ENCODE assay signal across 8 cellular contexts in the genomic region with DNA sequence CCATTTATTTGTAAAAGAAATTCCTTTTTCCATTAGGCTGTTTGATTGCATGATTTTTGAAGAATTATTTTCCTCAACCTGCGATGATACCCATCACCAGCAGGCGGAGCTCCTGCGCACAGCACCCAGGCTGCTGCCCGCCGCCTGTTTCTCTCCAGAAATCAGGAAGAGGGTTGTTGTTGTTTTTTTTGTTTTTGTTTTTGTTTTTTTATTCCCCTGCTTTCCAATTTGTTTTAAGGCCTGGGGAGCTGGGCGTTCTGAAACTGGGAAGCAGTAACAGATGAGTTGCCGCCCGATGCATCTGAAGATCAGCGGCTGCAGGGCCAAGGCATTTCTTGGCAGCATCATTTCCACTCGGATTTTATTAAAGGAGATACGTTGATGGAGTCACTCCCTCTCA.
DNase-seq lines count a peak whose midpoint lies in the region; ATAC-seq and TF ChIP-seq lines count a peak whose summit lies in the region.

No MANE protein-coding gene starts in this region.

- peaks cover 9% of the 10 kb centered on the region for H3K4me1 ChIP-seq in CD8-positive, alpha-beta memory T cell (ENCODE audit: insufficient read depth, low read length)
- H3K4me1 ChIP-seq in GM23338 (ENCODE audit: insufficient read depth) = peaks cover 5% of the 10 kb centered on the region; the same call in 1 of the 2 replicates
- H3K4me1 ChIP-seq in heart left ventricle = peaks cover 0 to 29% (median 0%) of the 10 kb centered on the region in 12 donors

- no peak overlapping the region for H3K4me3 ChIP-seq in CD8-positive, alpha-beta memory T cell (ENCODE audit: low read length)
- H3K4me3 ChIP-seq in GM23338 (no peak overlapping the region), heart left ventricle (peak overlapping the region in 7 of 12 donors; percentile 6 to 49 (median 29)), skeletal muscle cell (ENCODE audit: low read depth, low read length) (peak overlapping the region; percentile 23)

- TF ChIP-seq POLR2A in heart left ventricle (IDR thresholded peaks at IDR 0.05) = no peak

- POLR2A ChIA-PET in CD8-positive, alpha-beta memory T cell (lab: Charles Lee) = interaction anchor here (1.5 kb wide), 1 partner anchor 54 kb away, joined by 8 read pairs; no protein-coding TSS in a partner anchor

- no peak overlapping the region for H3K27ac ChIP-seq in CD8-positive, alpha-beta memory T cell (ENCODE audit: low read depth, low read length)
- H3K27ac ChIP-seq in GM23338 (ENCODE audit: low read depth) = no peak overlapping the region
- peak overlapping the region in 2 of 12 donors; percentile 27 to 35 for H3K27ac ChIP-seq in heart left ventricle

- 16 to 23% (median 18%) methylated on average over 11 of the region's 11 CpGs for WGBS in heart left ventricle, 4 donors

- no peaks in the 10 kb centered on the region for H3K36me3 ChIP-seq in CD8-positive, alpha-beta memory T cell (ENCODE audit: insufficient read depth, low read length)
- H3K36me3 ChIP-seq in GM23338 (ENCODE audit: insufficient read depth) (no peaks in the 10 kb centered on the region), heart left ventricle (no peaks in the 10 kb centered on the region)

- no peak overlapping the region for H3K4me2 ChIP-seq in GM23338

- H3K9me3 Mint-ChIP-seq in CD8-positive, alpha-beta memory T cell = no peaks in the 10 kb centered on the region
- H3K9me3 Mint-ChIP-seq in GM23338 = no peaks in the 10 kb centered on the region
- no peaks in the 10 kb centered on the region for H3K9me3 Mint-ChIP-seq in activated naive CD4-positive, alpha-beta T cell treated with anti-CD3 and anti-CD28 coated beads, Interleukin-2, amount 10 ng/mL, durations not matched to agents 7 days and 5 days

- H3K4me3 Mint-ChIP-seq in CD8-positive, alpha-beta memory T cell = no peak overlapping the region
- H3K4me3 Mint-ChIP-seq in GM23338 = no peak overlapping the region
- H3K4me3 Mint-ChIP-seq in activated naive CD4-positive, alpha-beta T cell treated with anti-CD3 and anti-CD28 coated beads, Interleukin-2, amount 10 ng/mL, durations not matched to agents 7 days and 5 days = no peak overlapping the region

- no peaks in the 10 kb centered on the region for H3K9me3 ChIP-seq in CD8-positive, alpha-beta memory T cell (ENCODE audit: low read length)
- no peaks in the 10 kb centered on the region for H3K9me3 ChIP-seq in heart left ventricle

- ATAC-seq in GM23338 (peak; percentile 22; the same call in 2 of the 3 replicates), heart left ventricle (no peak), GM21786 (IDR thresholded peaks at IDR 0.05; ENCODE audit: unreplicated experiment) (no peak), GM19395 (IDR thresholded peaks at IDR 0.05; ENCODE audit: unreplicated experiment) (no peak)

- peak overlapping the region in 2 of 8 donors; percentile 26 to 30 for H3K27ac Mint-ChIP-seq in CD8-positive, alpha-beta memory T cell
- H3K27ac Mint-ChIP-seq in GM23338 = no peak overlapping the region
- no peak overlapping the region for H3K27ac Mint-ChIP-seq in activated naive CD4-positive, alpha-beta T cell treated with anti-CD3 and anti-CD28 coated beads, Interleukin-2, amount 10 ng/mL, durations not matched to agents 7 days and 5 days

- DNase-seq in CD8-positive, alpha-beta memory T cell = peak in 4 of 5 donors; percentile 30 to 44 (median 42)
- peak; percentile 61 for DNase-seq in GM23338 (ENCODE audit: low spot score)
- peak; percentile 31 for DNase-seq in RPMI7951 (ENCODE audit: low read depth)
- peak; percentile 66 for DNase-seq in activated naive CD4-positive, alpha-beta T cell treated with anti-CD3 and anti-CD28 coated beads, Interleukin-2, amount 10 ng/mL, durations not matched to agents 7 days and 5 days
- peak in 3 of 5 donors; percentile 50 to 64 (median 52) for DNase-seq in heart left ventricle
- DNase-seq in skeletal muscle cell (ENCODE audit: low read depth) = no peak

- H3K27me3 Mint-ChIP-seq in CD8-positive, alpha-beta memory T cell = peaks cover 0 to 2% of the 10 kb centered on the region in 2 donors
- peaks cover 9% of the 10 kb centered on the region for H3K27me3 Mint-ChIP-seq in GM23338 (ENCODE audit: insufficient read depth, low read depth, poor library complexity)
- H3K27me3 Mint-ChIP-seq in activated naive CD4-positive, alpha-beta T cell treated with anti-CD3 and anti-CD28 coated beads, Interleukin-2, amount 10 ng/mL, durations not matched to agents 7 days and 5 days = peaks cover 19% of the 10 kb centered on the region

- CTCF ChIA-PET in CD8-positive, alpha-beta memory T cell (lab: Charles Lee) = interaction anchor here (0.9 to 5.3 kb wide), 31 partner anchors 9 to 474 kb away, joined by 3 to 42 read pairs (median 4); no protein-coding TSS in a partner anchor
- CTCF ChIA-PET in activated naive CD4-positive, alpha-beta T cell treated with anti-CD3 and anti-CD28 coated beads, Interleukin-2, amount 10 ng/mL, durations not matched to agents 7 days and 5 days (lab: Charles Lee) = interaction anchor here (0.7 to 4.4 kb wide), 28 partner anchors 8 to 409 kb away, joined by 3 to 48 read pairs (median 4); a partner anchor contains a TSS

- no peaks in the 10 kb centered on the region for H3K27me3 ChIP-seq in CD8-positive, alpha-beta memory T cell (ENCODE audit: insufficient read depth, low read length, poor library complexity, severe bottlenecking)
- H3K27me3 ChIP-seq in GM23338 (ENCODE audit: insufficient read depth) (no peaks in the 10 kb centered on the region), heart left ventricle (no peaks in the 10 kb centered on the region)

- H3K36me3 Mint-ChIP-seq in CD8-positive, alpha-beta memory T cell = peaks cover 0 to 6% (median 0%) of the 10 kb centered on the region in 3 donors
- H3K36me3 Mint-ChIP-seq in GM23338 (ENCODE audit: low read depth) = no peaks in the 10 kb centered on the region
- peaks cover 7% of the 10 kb centered on the region for H3K36me3 Mint-ChIP-seq in activated naive CD4-positive, alpha-beta T cell treated with anti-CD3 and anti-CD28 coated beads, Interleukin-2, amount 10 ng/mL, durations not matched to agents 7 days and 5 days

- TF ChIP-seq CTCF in GM23338 (conservative IDR thresholded peaks at IDR 0.05; ENCODE audit: low read depth in 2 of 2) (peak; percentile 87 to 99), heart left ventricle (IDR thresholded peaks at IDR 0.05) (peak; percentile 87 to 99 (median 96))

- peaks cover 28 to 45% (median 34%) of the 10 kb centered on the region in 3 donors for H3K4me1 Mint-ChIP-seq in CD8-positive, alpha-beta memory T cell
- peaks cover 8% of the 10 kb centered on the region; the same call in 2 of the 3 replicates for H3K4me1 Mint-ChIP-seq in GM23338
- peaks cover 42% of the 10 kb centered on the region for H3K4me1 Mint-ChIP-seq in activated naive CD4-positive, alpha-beta T cell treated with anti-CD3 and anti-CD28 coated beads, Interleukin-2, amount 10 ng/mL, durations not matched to agents 7 days and 5 days

- no peaks in the 10 kb centered on the region for H3K79me2 ChIP-seq in GM23338 (replicated peaks; ENCODE audit: insufficient read depth)

- H4K20me1 ChIP-seq in GM23338 (replicated peaks; ENCODE audit: insufficient read depth) = no peaks in the 10 kb centered on the region

- no peak overlapping the region for H2AFZ ChIP-seq in GM23338

- no peaks in the 10 kb centered on the region for H3K9me2 ChIP-seq in GM23338 (ENCODE audit: insufficient read depth)

- no peaks in the 10 kb centered on the region for H3F3A ChIP-seq in GM23338 (replicated peaks; ENCODE audit: low read depth)

- intact Hi-C loops in heart left ventricle (cut with DNase I) = loop anchor here (1.0 to 10.0 kb wide), 12 partner anchors 52 to 654 kb away; a partner anchor contains a TSS

TF ChIP-seq in GM23338, 12 proteins besides CTCF, POLR2A, EP300 and RAD21 (continues in another document):
- TF ChIP-seq JUNB (IDR thresholded peaks at IDR 0.05; ENCODE audit: unreplicated experiment) = no peak
- TF ChIP-seq, protein P1, sequence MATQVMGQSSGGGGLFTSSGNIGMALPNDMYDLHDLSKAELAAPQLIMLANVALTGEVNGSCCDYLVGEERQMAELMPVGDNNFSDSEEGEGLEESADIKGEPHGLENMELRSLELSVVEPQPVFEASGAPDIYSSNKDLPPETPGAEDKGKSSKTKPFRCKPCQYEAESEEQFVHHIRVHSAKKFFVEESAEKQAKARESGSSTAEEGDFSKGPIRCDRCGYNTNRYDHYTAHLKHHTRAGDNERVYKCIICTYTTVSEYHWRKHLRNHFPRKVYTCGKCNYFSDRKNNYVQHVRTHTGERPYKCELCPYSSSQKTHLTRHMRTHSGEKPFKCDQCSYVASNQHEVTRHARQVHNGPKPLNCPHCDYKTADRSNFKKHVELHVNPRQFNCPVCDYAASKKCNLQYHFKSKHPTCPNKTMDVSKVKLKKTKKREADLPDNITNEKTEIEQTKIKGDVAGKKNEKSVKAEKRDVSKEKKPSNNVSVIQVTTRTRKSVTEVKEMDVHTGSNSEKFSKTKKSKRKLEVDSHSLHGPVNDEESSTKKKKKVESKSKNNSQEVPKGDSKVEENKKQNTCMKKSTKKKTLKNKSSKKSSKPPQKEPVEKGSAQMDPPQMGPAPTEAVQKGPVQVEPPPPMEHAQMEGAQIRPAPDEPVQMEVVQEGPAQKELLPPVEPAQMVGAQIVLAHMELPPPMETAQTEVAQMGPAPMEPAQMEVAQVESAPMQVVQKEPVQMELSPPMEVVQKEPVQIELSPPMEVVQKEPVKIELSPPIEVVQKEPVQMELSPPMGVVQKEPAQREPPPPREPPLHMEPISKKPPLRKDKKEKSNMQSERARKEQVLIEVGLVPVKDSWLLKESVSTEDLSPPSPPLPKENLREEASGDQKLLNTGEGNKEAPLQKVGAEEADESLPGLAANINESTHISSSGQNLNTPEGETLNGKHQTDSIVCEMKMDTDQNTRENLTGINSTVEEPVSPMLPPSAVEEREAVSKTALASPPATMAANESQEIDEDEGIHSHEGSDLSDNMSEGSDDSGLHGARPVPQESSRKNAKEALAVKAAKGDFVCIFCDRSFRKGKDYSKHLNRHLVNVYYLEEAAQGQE (IDR thresholded peaks at IDR 0.05; ENCODE audit: unreplicated experiment) = no peak
- TF ChIP-seq, protein P2, sequence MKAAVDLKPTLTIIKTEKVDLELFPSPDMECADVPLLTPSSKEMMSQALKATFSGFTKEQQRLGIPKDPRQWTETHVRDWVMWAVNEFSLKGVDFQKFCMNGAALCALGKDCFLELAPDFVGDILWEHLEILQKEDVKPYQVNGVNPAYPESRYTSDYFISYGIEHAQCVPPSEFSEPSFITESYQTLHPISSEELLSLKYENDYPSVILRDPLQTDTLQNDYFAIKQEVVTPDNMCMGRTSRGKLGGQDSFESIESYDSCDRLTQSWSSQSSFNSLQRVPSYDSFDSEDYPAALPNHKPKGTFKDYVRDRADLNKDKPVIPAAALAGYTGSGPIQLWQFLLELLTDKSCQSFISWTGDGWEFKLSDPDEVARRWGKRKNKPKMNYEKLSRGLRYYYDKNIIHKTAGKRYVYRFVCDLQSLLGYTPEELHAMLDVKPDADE (IDR thresholded peaks at IDR 0.05) = no peak

Comparison
In these comparisons a context has a peak if more than half of its experiments do, and no peak if none do; other contexts are left out.
1. H3K4me3 ChIP-seq: peak in heart left ventricle (7 of 12) and skeletal muscle cell (single experiment); none in CD8-positive, alpha-beta memory T cell (single experiment) and GM23338 (single experiment).